In genomic region chr6:147023148-147023547, GRCh38 we compare ENCODE assay signal across 15 cellular contexts.
"Had no signal": no experiment of that assay in that cellular context is flagged by ENCODE, and none has a peak within 500 bp of the region (broad histone marks: within the 10 kb centered on the region; RNA-seq: fewer than 3 reads in every experiment).

No MANE protein-coding gene starts in this region.

- H3K4me1 Mint-ChIP-seq: activated CD4-positive, alpha-beta memory T cell treated with anti-CD3 and anti-CD28 coated beads, Interleukin-2, amount 10 ng/mL, durations not matched to agents 7 days and 5 days; activated naive CD8-positive, alpha-beta T cell treated with anti-CD3 and anti-CD28 coated beads, Interleukin-2, amount 10 ng/mL, durations not matched to agents 7 days and 5 days had no signal

- H3K4me3 ChIP-seq: breast epithelium, ovary, upper lobe of right lung had no signal

- H3K4me3 Mint-ChIP-seq: activated CD4-positive, alpha-beta memory T cell treated with anti-CD3 and anti-CD28 coated beads, Interleukin-2, amount 10 ng/mL, durations not matched to agents 7 days and 5 days; activated naive CD8-positive, alpha-beta T cell treated with anti-CD3 and anti-CD28 coated beads, Interleukin-2, amount 10 ng/mL, durations not matched to agents 7 days and 5 days; stimulated activated naive CD8-positive, alpha-beta T cell treated with anti-CD3 and anti-CD28 coated beads, Interleukin-15, Interleukin-2, amounts not matched to agents 100 ng/mL and 50 ng/mL, for 24 hours had no signal

- H3K9me3 ChIP-seq: breast epithelium, ovary, upper lobe of right lung had no signal

- H3K27ac ChIP-seq: breast epithelium, ovary, upper lobe of right lung had no signal

- H3K9me3 Mint-ChIP-seq: activated CD4-positive, alpha-beta memory T cell treated with anti-CD3 and anti-CD28 coated beads, Interleukin-2, amount 10 ng/mL, durations not matched to agents 7 days and 5 days; activated naive CD8-positive, alpha-beta T cell treated with anti-CD3 and anti-CD28 coated beads, Interleukin-2, amount 10 ng/mL, durations not matched to agents 7 days and 5 days; stimulated activated naive CD8-positive, alpha-beta T cell treated with anti-CD3 and anti-CD28 coated beads, Interleukin-15, Interleukin-2, amounts not matched to agents 100 ng/mL and 50 ng/mL, for 24 hours had no signal

- H3K27me3 Mint-ChIP-seq: activated CD4-positive, alpha-beta memory T cell treated with anti-CD3 and anti-CD28 coated beads, Interleukin-2, amount 10 ng/mL, durations not matched to agents 7 days and 5 days; activated naive CD8-positive, alpha-beta T cell treated with anti-CD3 and anti-CD28 coated beads, Interleukin-2, amount 10 ng/mL, durations not matched to agents 7 days and 5 days had no signal

- DNase-seq: activated CD4-positive, alpha-beta memory T cell treated with anti-CD3 and anti-CD28 coated beads, Interleukin-2, amount 10 ng/mL, durations not matched to agents 7 days and 5 days; activated CD4-positive, alpha-beta T cell treated with anti-CD3 and anti-CD28 coated beads for 1 hour; activated naive CD8-positive, alpha-beta T cell treated with anti-CD3 and anti-CD28 coated beads, Interleukin-2, amount 10 ng/mL, durations not matched to agents 7 days and 5 days; activated T-cell treated with anti-CD3 and anti-CD28 coated beads, Interleukin-2, amount 50 U/mL, for 48 hours; aorta; dermis blood vessel endothelial cell; hypothalamus; kidney glomerular epithelial cell; ovary; stimulated activated CD4-positive, alpha-beta T cell treated with anti-CD3 and anti-CD28 coated beads, Interleukin-15, amount 100 ng/mL, for 24 hours; stimulated activated CD4-positive, alpha-beta T cell treated with anti-CD3 and anti-CD28 coated beads, Interleukin-4, amount 100 ng/mL, for 24 hours; upper lobe of right lung had no signal

- H3K27ac Mint-ChIP-seq: activated CD4-positive, alpha-beta memory T cell treated with anti-CD3 and anti-CD28 coated beads, Interleukin-2, amount 10 ng/mL, durations not matched to agents 7 days and 5 days; activated naive CD8-positive, alpha-beta T cell treated with anti-CD3 and anti-CD28 coated beads, Interleukin-2, amount 10 ng/mL, durations not matched to agents 7 days and 5 days; stimulated activated naive CD8-positive, alpha-beta T cell treated with anti-CD3 and anti-CD28 coated beads, Interleukin-15, Interleukin-2, amounts not matched to agents 100 ng/mL and 50 ng/mL, for 24 hours had no signal

- H3K27me3 ChIP-seq: breast epithelium, ovary, upper lobe of right lung had no signal

- ATAC-seq: esophagus mucosa, upper lobe of right lung had no signal

- H3K36me3 Mint-ChIP-seq: activated naive CD8-positive, alpha-beta T cell treated with anti-CD3 and anti-CD28 coated beads, Interleukin-2, amount 10 ng/mL, durations not matched to agents 7 days and 5 days had no signal

- H3K36me3 ChIP-seq: breast epithelium, ovary, upper lobe of right lung had no signal

- H3K4me1 ChIP-seq: breast epithelium, upper lobe of right lung had no signal
